Comparison of ENCODE assay signal across 8 cellular contexts in genomic region chr12:14771651-14772137, GRCh38. TPM values are rescaled to one million over a fixed set of nuclear protein-coding genes. Genes with fewer than 3 reads are reported as not detected.
DNase-seq lines count a peak whose midpoint lies in the region; ATAC-seq, FAIRE-seq and TF ChIP-seq lines count a peak whose summit lies in the region.

No MANE protein-coding gene starts in this region.

- no peak for DNase-seq in NT2/D1 (ENCODE audit: low read depth, low spot score)
- DNase-seq in activated naive CD8-positive, alpha-beta T cell treated with anti-CD3 and anti-CD28 coated beads, Interleukin-2, amount 10 ng/mL, durations not matched to agents 7 days and 5 days: no peak
- no peak for DNase-seq in upper lobe of left lung
- DNase-seq in RCC 7860 (ENCODE audit: low spot score): no peak

- FAIRE-seq in RCC 7860 (lab: Jason Lieb, UNC): no peak

- TF ChIP-seq CTCF in DOHH2 (IDR thresholded peaks at IDR 0.05; ENCODE audit: low read depth, low read length, poor library complexity, severe bottlenecking): no peak
- no peak for TF ChIP-seq CTCF in upper lobe of left lung (IDR thresholded peaks at IDR 0.05)

- H3K36me3 Mint-ChIP-seq in activated naive CD8-positive, alpha-beta T cell treated with anti-CD3 and anti-CD28 coated beads, Interleukin-2, amount 10 ng/mL, durations not matched to agents 7 days and 5 days: peaks cover 23% of the 10 kb centered on the region

- H3K9me3 Mint-ChIP-seq in activated naive CD8-positive, alpha-beta T cell treated with anti-CD3 and anti-CD28 coated beads, Interleukin-2, amount 10 ng/mL, durations not matched to agents 7 days and 5 days: no peaks in the 10 kb centered on the region

- H3K27me3 Mint-ChIP-seq in activated naive CD8-positive, alpha-beta T cell treated with anti-CD3 and anti-CD28 coated beads, Interleukin-2, amount 10 ng/mL, durations not matched to agents 7 days and 5 days: no peaks in the 10 kb centered on the region

- peak overlapping the region; percentile 95 for H3K4me3 ChIP-seq in DOHH2 (ENCODE audit: low read length)
- H3K4me3 ChIP-seq in NT2/D1 (ENCODE audit: insufficient read length, low read depth): no peak overlapping the region
- peak overlapping the region; percentile 23 for H3K4me3 ChIP-seq in mononuclear cell (ENCODE audit: low read length)
- peak overlapping the region in 3 of 4 donors; percentile 79 to 87 (median 84) for H3K4me3 ChIP-seq in upper lobe of left lung

- ATAC-seq in activated naive CD8-positive, alpha-beta T cell treated with anti-CD3 and anti-CD28 coated beads, Interleukin-2, amount 10 ng/mL, durations not matched to agents 7 days and 5 days (ENCODE audit: low read depth): no peak
- ATAC-seq in upper lobe of left lung (ENCODE audit: low FRiP score in 2 of 2): no peak
- no peak for ATAC-seq in HG02623 (IDR thresholded peaks at IDR 0.05; ENCODE audit: unreplicated experiment)
- no peak for ATAC-seq in GM19324 (IDR thresholded peaks at IDR 0.05; ENCODE audit: low FRiP score, unreplicated experiment)

- no peaks in the 10 kb centered on the region for H4K20me1 ChIP-seq in DOHH2 (ENCODE audit: control insufficient read depth, insufficient read depth, low read depth, low read length)

- H3K27me3 ChIP-seq in DOHH2 (ENCODE audit: control insufficient read depth, low read length) (no peaks in the 10 kb centered on the region), NT2/D1 (ENCODE audit: insufficient read depth, insufficient read length) (no peaks in the 10 kb centered on the region), mononuclear cell (ENCODE audit: insufficient read depth, low read length) (no peaks in the 10 kb centered on the region), upper lobe of left lung (no peaks in the 10 kb centered on the region)

- no peak for TF ChIP-seq POLR2A in upper lobe of left lung (IDR thresholded peaks at IDR 0.05)

- peaks cover 70% of the 10 kb centered on the region for H3K4me1 ChIP-seq in DOHH2 (ENCODE audit: control insufficient read depth, low read length)
- H3K4me1 ChIP-seq in NT2/D1 (ENCODE audit: insufficient read depth, insufficient read length): no peaks in the 10 kb centered on the region
- H3K4me1 ChIP-seq in mononuclear cell (ENCODE audit: insufficient read depth, low read length): peaks cover 55% of the 10 kb centered on the region
- peaks cover 0 to 35% (median 22%) of the 10 kb centered on the region in 4 donors for H3K4me1 ChIP-seq in upper lobe of left lung

- H3K9ac ChIP-seq in NT2/D1 (ENCODE audit: insufficient read length, low read depth): peak overlapping the region; percentile 32

- no peaks in the 10 kb centered on the region for H3K9me2 ChIP-seq in DOHH2 (replicated peaks; ENCODE audit: control insufficient read depth, low read length)

- peaks cover 43% of the 10 kb centered on the region for H3K4me1 Mint-ChIP-seq in activated naive CD8-positive, alpha-beta T cell treated with anti-CD3 and anti-CD28 coated beads, Interleukin-2, amount 10 ng/mL, durations not matched to agents 7 days and 5 days

- H3K27ac ChIP-seq in DOHH2 (ENCODE audit: low read depth, low read length): peak overlapping the region; percentile 96
- H3K27ac ChIP-seq in upper lobe of left lung: peak overlapping the region; percentile 97 to 99 (median 98)

- peak overlapping the region; percentile 99 for H3K27ac Mint-ChIP-seq in activated naive CD8-positive, alpha-beta T cell treated with anti-CD3 and anti-CD28 coated beads, Interleukin-2, amount 10 ng/mL, durations not matched to agents 7 days and 5 days

- H3K9me3 ChIP-seq in DOHH2 (ENCODE audit: control insufficient read depth, insufficient read depth, low read length) (no peaks in the 10 kb centered on the region), NT2/D1 (ENCODE audit: insufficient read depth, low read length) (peaks cover 10% of the 10 kb centered on the region; the same call in 1 of the 2 replicates), mononuclear cell (ENCODE audit: low read depth, low read length) (no peaks in the 10 kb centered on the region), upper lobe of left lung (no peaks in the 10 kb centered on the region)

- WGBS in upper lobe of left lung, 2 donors: 24 to 35% methylated on average over 6 of the region's 6 CpGs

- peaks cover 42% of the 10 kb centered on the region for H3F3A ChIP-seq in DOHH2 (ENCODE audit: control insufficient read depth, insufficient read depth)

- H3K36me3 ChIP-seq in DOHH2 (ENCODE audit: control insufficient read depth, low read length): peaks cover 30% of the 10 kb centered on the region
- H3K36me3 ChIP-seq in NT2/D1 (ENCODE audit: insufficient read depth, insufficient read length, low read length): peaks cover 9% of the 10 kb centered on the region
- peaks cover 0 to under 1% (median 0%) of the 10 kb centered on the region in 4 donors for H3K36me3 ChIP-seq in upper lobe of left lung

- H3K79me2 ChIP-seq in DOHH2 (ENCODE audit: control insufficient read depth, low read length): peaks cover 44% of the 10 kb centered on the region

- POLR2A ChIA-PET in activated naive CD8-positive, alpha-beta T cell treated with anti-CD3 and anti-CD28 coated beads, Interleukin-2, amount 10 ng/mL, durations not matched to agents 7 days and 5 days (lab: Charles Lee): interaction anchor here (0.6 to 8.4 kb wide), 34 partner anchors 8 to 799 kb away, joined by 3 to 186 read pairs (median 5); partner anchors contain the start of genes ARHGDIB, ATF7IP, C12orf60 and WBP11

- H3K4me2 ChIP-seq in DOHH2 (ENCODE audit: low read length): peak overlapping the region; percentile 94

- TF ChIP-seq EP300 in upper lobe of left lung (IDR thresholded peaks at IDR 0.05): no peak

- H3K4me3 Mint-ChIP-seq in activated naive CD8-positive, alpha-beta T cell treated with anti-CD3 and anti-CD28 coated beads, Interleukin-2, amount 10 ng/mL, durations not matched to agents 7 days and 5 days: peak overlapping the region; percentile 94

RNA-seq across cellular contexts. Expression of gene WBP11, which starts 31.6 kb away (rescaled TPM):
- 10 to 100 TPM; 90.9 to 98.0 TPM for total RNA-seq in activated naive CD8-positive, alpha-beta T cell treated with anti-CD3 and anti-CD28 coated beads, Interleukin-2, amount 10 ng/mL, durations not matched to agents 7 days and 5 days
- total RNA-seq in mononuclear cell (77.8 TPM), upper lobe of left lung (10 to 100 TPM; 18.2 to 45.0 (median 25.3) TPM)

RNA-seq across cellular contexts. Expression of gene C12orf60, which starts 31.8 kb away (rescaled TPM):
- 1 to 10 TPM; 1.3 to 1.6 TPM for total RNA-seq in activated naive CD8-positive, alpha-beta T cell treated with anti-CD3 and anti-CD28 coated beads, Interleukin-2, amount 10 ng/mL, durations not matched to agents 7 days and 5 days
- 0.10 TPM for total RNA-seq in mononuclear cell
- total RNA-seq in upper lobe of left lung: 1 to 10 TPM in 2 of 6 donors, under 1 TPM in 3, not detected in 1; 0.33 to 3.4 (median 0.94) TPM

RNA-seq across cellular contexts. Expression of gene SMCO3, which starts 42.3 kb away (rescaled TPM):
- total RNA-seq in activated naive CD8-positive, alpha-beta T cell treated with anti-CD3 and anti-CD28 coated beads, Interleukin-2, amount 10 ng/mL, durations not matched to agents 7 days and 5 days: not detected
- total RNA-seq in mononuclear cell (not detected), upper lobe of left lung (1 to 10 TPM in 4 of 6 donors, under 1 TPM in 2; 0.33 to 3.1 (median 1.1) TPM)
